In the genomic region with DNA sequence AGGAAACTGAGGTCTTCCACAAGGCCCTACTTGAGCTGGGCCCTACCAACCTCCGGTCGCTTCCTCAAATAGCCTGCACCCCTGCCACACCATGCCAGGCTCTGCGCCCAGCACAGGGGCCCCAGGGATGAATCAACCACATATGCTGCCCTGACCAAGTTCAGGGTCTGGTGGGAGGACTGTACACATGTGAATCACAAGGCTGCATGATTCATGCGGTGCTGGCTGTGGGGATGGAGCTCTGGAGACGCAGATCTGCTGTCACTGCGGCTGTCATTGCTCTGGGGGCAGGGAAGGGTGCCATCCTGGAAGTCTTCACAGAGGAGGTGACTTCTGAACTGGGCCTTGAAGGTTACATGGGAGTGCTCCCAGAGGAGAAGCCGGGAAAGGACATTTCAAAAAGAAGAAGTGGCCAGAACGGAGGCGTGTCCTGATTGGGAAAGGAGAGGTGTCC, we compare ENCODE assay signal across 8 cellular contexts. TPM values are rescaled to one million over a fixed set of nuclear protein-coding genes. Genes with fewer than 3 reads are reported as not detected.
DNase-seq lines count a peak whose midpoint lies in the region; ATAC-seq and TF ChIP-seq lines count a peak whose summit lies in the region.

No MANE protein-coding gene starts in this region.

- peak in 1 of 2 donors; percentile 78 for TF ChIP-seq POLR2A in adrenal gland (IDR thresholded peaks at IDR 0.05)
- no peak for TF ChIP-seq POLR2A in thyroid gland (IDR thresholded peaks at IDR 0.05)
- TF ChIP-seq POLR2A in Peyer's patch (IDR thresholded peaks at IDR 0.05) = no peak

- WGBS in adrenal gland, 4 donors = 33 to 51% (median 39%) methylated on average over 7 to 9 of the region's 9 CpGs
- WGBS in thyroid gland, 2 donors = 88 to 92% methylated on average over 6 to 8 of the region's 9 CpGs

- intact Hi-C loops in CD14-positive monocyte (cut with micrococcal nuclease) = loop anchor here in 1 of 2 donors (1.0 to 5.0 kb wide), 2 partner anchors 19 to 37 kb away; no protein-coding TSS in a partner anchor
- intact Hi-C loops in Panc1 (cut with micrococcal nuclease; ENCODE audit: unreplicated experiment) = no loop called here
- intact Hi-C loops in adrenal gland (cut with DNase I) = no loop called here
- intact Hi-C loops in thyroid gland (cut with DNase I) = no loop called here

- ATAC-seq in Panc1 = peak; percentile 50
- peak; percentile 66 to 75 for ATAC-seq in natural killer cell treated with Interleukin-12 subunit alpha and Interleukin-12 subunit beta and Interleukin-15 and Interleukin-18, amount 100 ng/mL, for 72 hours
- no peak for ATAC-seq in GM18502 (IDR thresholded peaks at IDR 0.05; ENCODE audit: poor library complexity, unreplicated experiment)

- no TSS peak for BruUV-seq in Panc1 (replicated peaks; lab: Mats Ljungman, UMichigan)

- in situ Hi-C loops in Panc1 (cut with HindIII; ENCODE audit: low pct_unique_long_range_greater_than_20kb, low sequenced_read_pairs) = no loop called here

- H3K4me1 ChIP-seq in Panc1 (ENCODE audit: control insufficient read depth, insufficient read depth, low read length) = peaks cover 33% of the 10 kb centered on the region
- peaks cover 45 to 58% of the 10 kb centered on the region in 2 donors for H3K4me1 ChIP-seq in adrenal gland (replicated peaks in 1 of 2)
- H3K4me1 ChIP-seq in thyroid gland = peaks cover 4 to 10% of the 10 kb centered on the region in 2 donors
- H3K4me1 ChIP-seq in Peyer's patch = peaks cover 0 to 33% (median 19%) of the 10 kb centered on the region in 4 donors

- no peaks in the 10 kb centered on the region for H3K36me3 ChIP-seq in Panc1 (ENCODE audit: control insufficient read depth, insufficient read depth, low read length)
- no peaks in the 10 kb centered on the region for H3K36me3 ChIP-seq in adrenal gland (replicated peaks in 1 of 2)
- no peaks in the 10 kb centered on the region for H3K36me3 ChIP-seq in thyroid gland
- no peaks in the 10 kb centered on the region for H3K36me3 ChIP-seq in Peyer's patch

- DNase-seq in CD14-positive monocyte (ENCODE audit: low spot score) = peak; percentile 98
- peak; percentile 75 for DNase-seq in Panc1 (ENCODE audit: low read depth, low spot score)
- DNase-seq in adrenal gland = peak; percentile 90 to 96 (median 95)
- peak; percentile 74 for DNase-seq in natural killer cell treated with Interleukin-12 subunit alpha and Interleukin-12 subunit beta and Interleukin-15 and Interleukin-18, amount 100 ng/mL, for 72 hours (ENCODE audit: low spot score)
- DNase-seq in thyroid gland = no peak
- no peak for DNase-seq in Peyer's patch
- DNase-seq in NCI-H345 treated with DMSO at 0.1 percent for 48 hours (lab: John Stamatoyannopoulos, UW; ENCODE audit: unreplicated experiment) = no peak

- peak overlapping the region; percentile 87 to 99 (median 97) for H3K27ac Mint-ChIP-seq in CD14-positive monocyte
- peak overlapping the region; percentile 89 to 100 for H3K27ac Mint-ChIP-seq in natural killer cell treated with Interleukin-12 subunit alpha and Interleukin-12 subunit beta and Interleukin-15 and Interleukin-18, amount 100 ng/mL, for 72 hours

- H3K27me3 ChIP-seq in Panc1 (ENCODE audit: control insufficient read depth, insufficient read depth, low read length) (no peaks in the 10 kb centered on the region), adrenal gland (no peaks in the 10 kb centered on the region), thyroid gland (no peaks in the 10 kb centered on the region), Peyer's patch (no peaks in the 10 kb centered on the region)

- POLR2A ChIA-PET in Panc1 (lab: Charles Lee) = interaction anchor here (0.7 kb wide), 1 partner anchor 201 kb away, joined by 4 read pairs; no protein-coding TSS in a partner anchor

- H3K4me3 ChIP-seq in Panc1 (ENCODE audit: low read depth in 2 of 2, low read length in 2 of 2) (no peak overlapping the region), adrenal gland (no peak overlapping the region), thyroid gland (replicated peaks in 1 of 3) (no peak overlapping the region), Peyer's patch (no peak overlapping the region)

- H3K27ac ChIP-seq in Panc1 (ENCODE audit: low read length) (peak overlapping the region; percentile 91), adrenal gland (peak overlapping the region; percentile 9 to 93 (median 69)), thyroid gland (no peak overlapping the region), Peyer's patch (peak overlapping the region in 2 of 4 donors; percentile 4 to 13)

- CTCF ChIA-PET in Panc1 (lab: Charles Lee) = no interaction called here

- peak overlapping the region in 1 of 2 donors; percentile 19 for H3K4me3 Mint-ChIP-seq in CD14-positive monocyte
- H3K4me3 Mint-ChIP-seq in natural killer cell treated with Interleukin-12 subunit alpha and Interleukin-12 subunit beta and Interleukin-15 and Interleukin-18, amount 100 ng/mL, for 72 hours = peak overlapping the region; percentile 84

- peaks cover 0 to 4% (median 0%) of the 10 kb centered on the region in 7 donors for H3K9me3 Mint-ChIP-seq in CD14-positive monocyte
- no peaks in the 10 kb centered on the region for H3K9me3 Mint-ChIP-seq in natural killer cell treated with Interleukin-12 subunit alpha and Interleukin-12 subunit beta and Interleukin-15 and Interleukin-18, amount 100 ng/mL, for 72 hours

- peaks cover 0 to 4% (median 2%) of the 10 kb centered on the region in 3 donors for H3K27me3 Mint-ChIP-seq in CD14-positive monocyte (ENCODE audit: low read depth in 3 of 3)
- no peaks in the 10 kb centered on the region for H3K27me3 Mint-ChIP-seq in natural killer cell treated with Interleukin-12 subunit alpha and Interleukin-12 subunit beta and Interleukin-15 and Interleukin-18, amount 100 ng/mL, for 72 hours

- H3K9me3 ChIP-seq in Panc1 (ENCODE audit: control insufficient read depth, insufficient read depth, low read depth, low read length) (no peaks in the 10 kb centered on the region), adrenal gland (replicated peaks in 1 of 3) (no peaks in the 10 kb centered on the region), thyroid gland (no peaks in the 10 kb centered on the region), Peyer's patch (no peaks in the 10 kb centered on the region)

- H3K4me1 Mint-ChIP-seq in CD14-positive monocyte = peaks cover 97% of the 10 kb centered on the region
- H3K4me1 Mint-ChIP-seq in natural killer cell treated with Interleukin-12 subunit alpha and Interleukin-12 subunit beta and Interleukin-15 and Interleukin-18, amount 100 ng/mL, for 72 hours (ENCODE audit: low read depth in 2 of 2) = peaks cover 74 to 76% of the 10 kb centered on the region in 2 donors

- peaks cover 87 to 96% of the 10 kb centered on the region in 2 donors for H3K36me3 Mint-ChIP-seq in CD14-positive monocyte
- H3K36me3 Mint-ChIP-seq in natural killer cell treated with Interleukin-12 subunit alpha and Interleukin-12 subunit beta and Interleukin-15 and Interleukin-18, amount 100 ng/mL, for 72 hours = peaks cover 13% of the 10 kb centered on the region

- TF ChIP-seq CTCF in CD14-positive monocyte (IDR thresholded peaks at IDR 0.05) (no peak), Panc1 (IDR thresholded peaks at IDR 0.05) (no peak), adrenal gland (IDR thresholded peaks at IDR 0.05) (peak in 1 of 6 experiments; percentile 18), thyroid gland (IDR thresholded peaks at IDR 0.05) (no peak), Peyer's patch (IDR thresholded peaks at IDR 0.05) (no peak)

RNA-seq across cellular contexts. Expression of a gene that starts 21.5 kb away (rescaled TPM):
- polyA plus RNA-seq in CD14-positive monocyte = 10 to 100 TPM; 51.0 to 70.0 TPM
- total RNA-seq in Panc1 (2021; ENCODE audit: unreplicated experiment) = 1.3 TPM
- polyA plus RNA-seq in Panc1 (2012; ENCODE audit: insufficient read length) = 1.6 TPM
- total RNA-seq in adrenal gland = 10 to 100 TPM; 16.4 to 80.7 (median 25.5) TPM
- 10 to 100 TPM in 2 of 3 donors, 1 to 10 TPM in 1; 7.5 to 26.6 (median 11.5) TPM for polyA plus RNA-seq in adrenal gland
- 10 to 100 TPM; 36.0 to 41.1 TPM for total RNA-seq in natural killer cell treated with Interleukin-12 subunit alpha and Interleukin-12 subunit beta and Interleukin-15 and Interleukin-18, amount 100 ng/mL, for 72 hours
- 10 to 100 TPM in 1 of 4 donors, 1 to 10 TPM in 3; 3.3 to 15.1 (median 4.2) TPM for total RNA-seq in thyroid gland
- 10 to 100 TPM; 13.5 to 75.9 (median 22.5) TPM for total RNA-seq in Peyer's patch

RNA-seq across cellular contexts. Expression of a gene that starts 59.8 kb away (rescaled TPM):
- polyA plus RNA-seq in CD14-positive monocyte = 100 to 1,000 TPM; 360 to 529 TPM
- 1.5 TPM for total RNA-seq in Panc1 (2021; ENCODE audit: unreplicated experiment)
- polyA plus RNA-seq in Panc1 (2012; ENCODE audit: insufficient read length) = 0.55 TPM
- 10 to 100 TPM in 5 of 8 donors, 1 to 10 TPM in 3; 4.3 to 17.9 (median 11.3) TPM for total RNA-seq in adrenal gland
- polyA plus RNA-seq in adrenal gland = 10 to 100 TPM in 2 of 3 donors, 1 to 10 TPM in 1; 6.3 to 12.4 (median 11.0) TPM
- total RNA-seq in natural killer cell treated with Interleukin-12 subunit alpha and Interleukin-12 subunit beta and Interleukin-15 and Interleukin-18, amount 100 ng/mL, for 72 hours = 1,000 to 10,000 TPM in 1 of 2 donors, 100 to 1,000 TPM in 1; 666 to 1,078 TPM
- total RNA-seq in thyroid gland = 1 to 10 TPM; 3.6 to 6.0 (median 4.6) TPM
- 100 to 1,000 TPM in 1 of 4 donors, 10 to 100 TPM in 3; 10.0 to 124 (median 20.6) TPM for total RNA-seq in Peyer's patch

Comparison
In these comparisons a context has a peak if more than half of its experiments do, and no peak if none do; other contexts are left out.
1. DNase-seq: peak in CD14-positive monocyte (single experiment), Panc1 (single experiment), adrenal gland (7 of 7) and natural killer cell treated with Interleukin-12 subunit alpha and Interleukin-12 subunit beta and Interleukin-15 and Interleukin-18, amount 100 ng/mL, for 72 hours (single experiment); none in thyroid gland (0 of 2), Peyer's patch (0 of 3) and NCI-H345 treated with DMSO at 0.1 percent for 48 hours (single experiment).
2. H3K27ac ChIP-seq: peak in Panc1 (single experiment) and adrenal gland (5 of 5); none in thyroid gland (0 of 3).
3. RNA of a gene that starts 59.8 kb away (total RNA-seq): 666 to 1,078 TPM in natural killer cell treated with Interleukin-12 subunit alpha and Interleukin-12 subunit beta and Interleukin-15 and Interleukin-18, amount 100 ng/mL, for 72 hours; 10.0 to 124 TPM in Peyer's patch, 4.3 to 17.9 TPM in adrenal gland, 3.6 to 6.0 TPM in thyroid gland and 1.5 TPM in Panc1 (single experiment); every median in the first group is over 4 times any median in the second.